In genomic region chr4:145735330-145735638, GRCh38 we compare ENCODE assay signal across 11 cellular contexts. TPM values are rescaled to one million over a fixed set of nuclear protein-coding genes. Genes with fewer than 3 reads are reported as not detected.
DNase-seq lines count a peak whose midpoint lies in the region; ATAC-seq and TF ChIP-seq lines count a peak whose summit lies in the region.
"Had no signal": no experiment of that assay in that cellular context is flagged by ENCODE, and none has a peak within 500 bp of the region (broad histone marks: within the 10 kb centered on the region; RNA-seq: fewer than 3 reads in every experiment).

No MANE protein-coding gene starts in this region.

- peaks cover 13 to 57% (median 46%) of the 10 kb centered on the region in 12 donors for H3K4me1 ChIP-seq in heart left ventricle
- H3K4me1 ChIP-seq in breast epithelium, result peaks cover 7 to 24% of the 10 kb centered on the region in 2 donors
- peaks cover 57% of the 10 kb centered on the region for H3K4me1 ChIP-seq in lower lobe of right lung
- peaks cover 38% of the 10 kb centered on the region for H3K4me1 ChIP-seq in vagina

- no peak for ATAC-seq in heart left ventricle
- peak; percentile 33 to 58 for ATAC-seq in lower lobe of right lung

- H3K27ac ChIP-seq in heart left ventricle (peak overlapping the region in 10 of 12 donors; percentile 73 to 99 (median 96)), breast epithelium (peak overlapping the region; percentile 99 to 100), lower lobe of right lung (peak overlapping the region; percentile 90), vagina (peak overlapping the region; percentile 92)

- H3K27me3 ChIP-seq in heart left ventricle (no peaks in the 10 kb centered on the region), breast epithelium (no peaks in the 10 kb centered on the region), lower lobe of right lung (ENCODE audit: low read depth) (no peaks in the 10 kb centered on the region), vagina (no peaks in the 10 kb centered on the region)

- H3K4me3 Mint-ChIP-seq in activated CD4-positive, alpha-beta T cell treated with anti-CD3 and anti-CD28 coated beads, Interleukin-2, amount 10 ng/mL, durations not matched to agents 24 days and 14 days, result no peak overlapping the region
- H3K4me3 Mint-ChIP-seq: memory B cell had no signal

- intact Hi-C loops in heart left ventricle (cut with DNase I), result loop anchor here in 8 of 10 donors (2.0 to 10.0 kb wide), 12 partner anchors 37 to 550 kb away; partner anchors contain the start of genes ZNF827 (in 3 of the 8), MMAA (in 1 of the 8), OTUD4 (in 1 of the 8) and SMAD1 (in 1 of the 8)
- intact Hi-C loops in cardiac septum (cut with DNase I), result loop anchor here (2.0 to 5.0 kb wide), 2 partner anchors 53 to 74 kb away; partner anchors contain the start of gene C4orf51
- intact Hi-C loops in breast epithelium (cut with DNase I; ENCODE audit: low total_unique reads), result no loop called here
- intact Hi-C loops in lower lobe of right lung (cut with DNase I), result no loop called here
- intact Hi-C loops in vagina (cut with DNase I), result loop anchor here (10.0 kb wide), 1 partner anchor 110 kb away; no protein-coding TSS in a partner anchor
- intact Hi-C loops in activated CD4-positive, alpha-beta T cell treated with anti-CD3 and anti-CD28 coated beads, Interleukin-2, amount 10 ng/mL, durations not matched to agents 24 days and 14 days (cut with micrococcal nuclease), result no loop called here

- H3K36me3 ChIP-seq in heart left ventricle (no peaks in the 10 kb centered on the region), breast epithelium (no peaks in the 10 kb centered on the region), lower lobe of right lung (no peaks in the 10 kb centered on the region), vagina (no peaks in the 10 kb centered on the region)

- DNase-seq in heart left ventricle, result no peak
- DNase-seq in cardiac septum (ENCODE audit: low spot score), result no peak
- peak in 1 of 2 donors; percentile 76 for DNase-seq in breast epithelium (ENCODE audit: low spot score in 2 of 2)
- no peak for DNase-seq in lower lobe of right lung
- no peak for DNase-seq in vagina (ENCODE audit: extremely low spot score in 2 of 2)
- no peak for DNase-seq in GOT3 (lab: John Stamatoyannopoulos, UW)
- DNase-seq in activated CD4-positive, alpha-beta T cell treated with anti-CD3 and anti-CD28 coated beads, Interleukin-2, amount 10 ng/mL, durations not matched to agents 24 days and 14 days, result no peak
- DNase-seq in T-helper 2 cell, result no peak

- WGBS in heart left ventricle, 4 donors, result 56 to 72% (median 61%) methylated on average over 1 of the region's 1 CpG

- no peaks in the 10 kb centered on the region for H3K9me3 Mint-ChIP-seq in activated CD4-positive, alpha-beta T cell treated with anti-CD3 and anti-CD28 coated beads, Interleukin-2, amount 10 ng/mL, durations not matched to agents 24 days and 14 days
- H3K9me3 Mint-ChIP-seq: memory B cell had no signal

- H3K27me3 Mint-ChIP-seq in activated CD4-positive, alpha-beta T cell treated with anti-CD3 and anti-CD28 coated beads, Interleukin-2, amount 10 ng/mL, durations not matched to agents 24 days and 14 days, result peaks cover 4% of the 10 kb centered on the region
- H3K27me3 Mint-ChIP-seq: memory B cell had no signal

- TF ChIP-seq CTCF in heart left ventricle (IDR thresholded peaks at IDR 0.05) (no peak), breast epithelium (IDR thresholded peaks at IDR 0.05) (no peak), lower lobe of right lung (IDR thresholded peaks at IDR 0.05) (no peak), vagina (IDR thresholded peaks at IDR 0.05) (no peak)

- H3K4me3 ChIP-seq in heart left ventricle (no peak overlapping the region), breast epithelium (peak overlapping the region in 1 of 3 donors; percentile 81), lower lobe of right lung (no peak overlapping the region), vagina (no peak overlapping the region)

- peaks cover 18% of the 10 kb centered on the region for H3K4me1 Mint-ChIP-seq in activated CD4-positive, alpha-beta T cell treated with anti-CD3 and anti-CD28 coated beads, Interleukin-2, amount 10 ng/mL, durations not matched to agents 24 days and 14 days

- no peak overlapping the region for H3K27ac Mint-ChIP-seq in activated CD4-positive, alpha-beta T cell treated with anti-CD3 and anti-CD28 coated beads, Interleukin-2, amount 10 ng/mL, durations not matched to agents 24 days and 14 days

- no peaks in the 10 kb centered on the region for H3K36me3 Mint-ChIP-seq in activated CD4-positive, alpha-beta T cell treated with anti-CD3 and anti-CD28 coated beads, Interleukin-2, amount 10 ng/mL, durations not matched to agents 24 days and 14 days (ENCODE audit: low read depth)
- H3K36me3 Mint-ChIP-seq: memory B cell had no signal

- TF ChIP-seq POLR2A in heart left ventricle (IDR thresholded peaks at IDR 0.05) (no peak), breast epithelium (IDR thresholded peaks at IDR 0.05) (no peak), vagina (IDR thresholded peaks at IDR 0.05) (no peak)

- H3K9me3 ChIP-seq in heart left ventricle, result no peaks in the 10 kb centered on the region
- no peaks in the 10 kb centered on the region for H3K9me3 ChIP-seq in breast epithelium
- H3K9me3 ChIP-seq in lower lobe of right lung, result no peaks in the 10 kb centered on the region
- H3K9me3 ChIP-seq in vagina, result no peaks in the 10 kb centered on the region

RNA-seq across cellular contexts. Expression of gene C4orf51, which starts 55.3 kb away (rescaled TPM):
- total RNA-seq in heart left ventricle, result not detected
- not detected for polyA plus RNA-seq in heart left ventricle
- not detected for total RNA-seq in cardiac septum
- total RNA-seq in breast epithelium, result not detected
- total RNA-seq in lower lobe of right lung, result not detected
- total RNA-seq in vagina, result not detected
- total RNA-seq in activated CD4-positive, alpha-beta T cell treated with anti-CD3 and anti-CD28 coated beads, Interleukin-2, amount 10 ng/mL, durations not matched to agents 24 days and 14 days, result not detected in 2 replicates
- total RNA-seq: NCI-H460, subcutaneous adipose tissue had no signal

Comparison
In these comparisons a context has a peak if more than half of its experiments do, and no peak if none do; other contexts are left out.
1. ATAC-seq: peak in lower lobe of right lung (2 of 2); none in heart left ventricle (0 of 4).
2. intact Hi-C loops: an anchor here in heart left ventricle (2.0 to 10.0 kb wide), cardiac septum (2.0 to 5.0 kb wide) and vagina (10.0 kb wide); none called in breast epithelium, lower lobe of right lung and activated CD4-positive, alpha-beta T cell treated with anti-CD3 and anti-CD28 coated beads, Interleukin-2, amount 10 ng/mL, durations not matched to agents 24 days and 14 days.
3. Peak in every context shown above with its lines, with median percentiles within 50 percentile points of each other: H3K27ac ChIP-seq.